ENCODE assay signal across 18 cellular contexts in the genomic region with DNA sequence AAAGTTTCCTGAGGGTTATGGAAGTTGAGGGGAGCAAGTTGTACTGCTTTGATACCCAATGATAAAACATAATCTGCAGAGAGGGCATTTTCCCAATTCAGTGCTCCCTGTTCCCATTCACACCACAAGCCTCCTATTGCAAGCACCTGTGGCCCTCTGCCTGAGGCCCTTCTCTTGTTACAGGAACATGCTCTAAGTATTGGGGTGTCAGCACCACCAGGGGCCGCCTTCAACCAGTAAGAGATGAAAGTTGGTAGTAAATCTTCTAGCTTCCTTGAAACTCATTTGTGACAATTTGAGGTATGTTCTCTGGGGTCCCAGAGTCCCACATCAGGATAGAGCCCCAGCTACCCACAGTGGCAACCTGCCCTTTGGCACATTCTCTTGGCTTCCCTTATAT.
A peak's percentile ranks its signal among the peaks of the same experiment; 100 is the strongest.
DNase-seq lines count a peak whose midpoint lies in the region; ATAC-seq and TF ChIP-seq lines count a peak whose summit lies in the region.
"Had no signal": no experiment of that assay in that cellular context is flagged by ENCODE, and none has a peak within 500 bp of the region (broad histone marks: within the 10 kb centered on the region; RNA-seq: fewer than 3 reads in every experiment).

No MANE protein-coding gene starts in this region.

- no peak overlapping the region for H3K4me2 ChIP-seq in Karpas-422 (ENCODE audit: low read depth, low read length, poor library complexity, severe bottlenecking)
- H3K4me2 ChIP-seq: hepatocyte, PC-9 had no signal

- no peak overlapping the region for H3K9ac ChIP-seq in Karpas-422 (ENCODE audit: low read length)

- H3K4me1 ChIP-seq in breast epithelium, result no peaks in the 10 kb centered on the region
- no peaks in the 10 kb centered on the region for H3K4me1 ChIP-seq in testis
- no peaks in the 10 kb centered on the region for H3K4me1 ChIP-seq in Karpas-422 (ENCODE audit: low read length)
- H3K4me1 ChIP-seq: HAP-1, transverse colon had no signal

- H3K27ac Mint-ChIP-seq in MCF 10A (ENCODE audit: low read depth, unreplicated experiment), result no peak overlapping the region
- H3K27ac Mint-ChIP-seq: activated CD4-positive, alpha-beta T cell treated with anti-CD3 and anti-CD28 coated beads, Interleukin-2, amount 10 ng/mL, durations not matched to agents 24 days and 14 days had no signal

- no peaks in the 10 kb centered on the region for H3K27me3 Mint-ChIP-seq in MCF 10A (ENCODE audit: insufficient read depth, unreplicated experiment)

- H3K36me3 ChIP-seq in breast epithelium (no peaks in the 10 kb centered on the region), testis (ENCODE audit: low read depth, missing control alignments) (no peaks in the 10 kb centered on the region), Karpas-422 (ENCODE audit: insufficient read depth, low read length) (no peaks in the 10 kb centered on the region)
- H3K36me3 ChIP-seq: HAP-1, transverse colon had no signal

- no TSS peak for BruUV-seq in MCF 10A (replicated peaks; lab: Mats Ljungman, UMichigan)

- no peaks in the 10 kb centered on the region for H3K9me2 ChIP-seq in Karpas-422 (replicated peaks; ENCODE audit: insufficient read depth, low read length)

- ATAC-seq in GM21737 (IDR thresholded peaks at IDR 0.05; ENCODE audit: unreplicated experiment) (peak; percentile 72), HG03354 (IDR thresholded peaks at IDR 0.05; ENCODE audit: poor library complexity, severe bottlenecking, unreplicated experiment) (peak; percentile 72)

- no peaks in the 10 kb centered on the region for H4K20me1 ChIP-seq in Karpas-422 (ENCODE audit: insufficient read depth, low read depth, low read length)

- no peak for TF ChIP-seq CTCF in MCF 10A (IDR thresholded peaks at IDR 0.05; ENCODE audit: unreplicated experiment)
- TF ChIP-seq CTCF in breast epithelium (IDR thresholded peaks at IDR 0.05), result no peak
- no peak for TF ChIP-seq CTCF in testis (IDR thresholded peaks at IDR 0.05)

- H2AFZ ChIP-seq in Karpas-422 (ENCODE audit: low read length), result no peak overlapping the region
- H2AFZ ChIP-seq: hepatocyte, PC-9 had no signal

- H3K4me3 Mint-ChIP-seq in MCF 10A (ENCODE audit: unreplicated experiment), result no peak overlapping the region
- H3K4me3 Mint-ChIP-seq: activated CD4-positive, alpha-beta T cell treated with anti-CD3 and anti-CD28 coated beads, Interleukin-2, amount 10 ng/mL, durations not matched to agents 24 days and 14 days had no signal

- H3K27ac ChIP-seq in breast epithelium (no peak overlapping the region), testis (no peak overlapping the region), Karpas-422 (ENCODE audit: low read length) (no peak overlapping the region)
- H3K27ac ChIP-seq: hepatocyte, PC-9, transverse colon had no signal

- H3K4me3 ChIP-seq in breast epithelium (no peak overlapping the region), testis (no peak overlapping the region), Karpas-422 (ENCODE audit: low read length) (no peak overlapping the region)
- H3K4me3 ChIP-seq: HAP-1, hepatocyte, lung, PC-9, transverse colon had no signal

- DNase-seq in MCF 10A (ENCODE audit: unreplicated experiment) (peak; percentile 12), breast epithelium (ENCODE audit: low spot score in 2 of 2) (no peak), kidney tubule cell (ENCODE audit: low spot score) (no peak), testis (no peak), Karpas-422 (no peak), MV-4-11 (lab: John Stamatoyannopoulos, UW) (no peak)
- DNase-seq: activated CD4-positive, alpha-beta T cell treated with anti-CD3 and anti-CD28 coated beads, Interleukin-2, amount 10 ng/mL, durations not matched to agents 24 days and 14 days; MM.1S; NCI-H2227 treated with DMSO at 0.1 percent for 48 hours; occipital lobe; PC-9; T-helper 1 cell; transverse colon had no signal

- no peaks in the 10 kb centered on the region for H3K9me3 Mint-ChIP-seq in MCF 10A (ENCODE audit: unreplicated experiment)
- H3K9me3 Mint-ChIP-seq: activated CD4-positive, alpha-beta T cell treated with anti-CD3 and anti-CD28 coated beads, Interleukin-2, amount 10 ng/mL, durations not matched to agents 24 days and 14 days had no signal

- peaks cover 11% of the 10 kb centered on the region for H3K4me1 Mint-ChIP-seq in MCF 10A (ENCODE audit: insufficient read depth, unreplicated experiment)
- H3K4me1 Mint-ChIP-seq: activated CD4-positive, alpha-beta T cell treated with anti-CD3 and anti-CD28 coated beads, Interleukin-2, amount 10 ng/mL, durations not matched to agents 24 days and 14 days had no signal

- TF ChIP-seq POLR2A in breast epithelium (IDR thresholded peaks at IDR 0.05) (no peak), testis (IDR thresholded peaks at IDR 0.05) (no peak)

- POLR2A ChIA-PET in MCF 10A (lab: Yijun Ruan, JAX), result no interaction called here

- H3K36me3 Mint-ChIP-seq in MCF 10A (ENCODE audit: insufficient read depth, unreplicated experiment), result no peaks in the 10 kb centered on the region

- intact Hi-C loops in MCF 10A (cut with micrococcal nuclease), result no loop called here
- intact Hi-C loops in breast epithelium (cut with DNase I; ENCODE audit: low total_unique reads), result no loop called here
- intact Hi-C loops in testis (cut with DNase I; ENCODE audit: low total_unique reads), result no loop called here

- CTCF ChIA-PET in MCF 10A (lab: Yijun Ruan, JAX), result interaction anchor here (0.7 to 1.0 kb wide), 2 partner anchors 123 to 398 kb away, joined by 3 read pairs; no protein-coding TSS in a partner anchor

- no peaks in the 10 kb centered on the region for H3K79me2 ChIP-seq in Karpas-422 (ENCODE audit: low read length)
- H3K79me2 ChIP-seq: hepatocyte had no signal

- H3K9me3 ChIP-seq in breast epithelium (no peaks in the 10 kb centered on the region), testis (no peaks in the 10 kb centered on the region), Karpas-422 (ENCODE audit: low read length) (no peaks in the 10 kb centered on the region; the same call in 1 of the 2 replicates)
- H3K9me3 ChIP-seq: HAP-1, transverse colon had no signal

- no peaks in the 10 kb centered on the region for H3K27me3 ChIP-seq in breast epithelium
- H3K27me3 ChIP-seq in testis, result no peaks in the 10 kb centered on the region
- H3K27me3 ChIP-seq in Karpas-422 (ENCODE audit: low read length), result no peaks in the 10 kb centered on the region
- H3K27me3 ChIP-seq: hepatocyte, transverse colon had no signal

- 94 to 100% methylated on average over 1 of the region's 1 CpG for WGBS in testis, 2 donors
